25 cellular contexts compared by ENCODE assay signal in the genomic region with DNA sequence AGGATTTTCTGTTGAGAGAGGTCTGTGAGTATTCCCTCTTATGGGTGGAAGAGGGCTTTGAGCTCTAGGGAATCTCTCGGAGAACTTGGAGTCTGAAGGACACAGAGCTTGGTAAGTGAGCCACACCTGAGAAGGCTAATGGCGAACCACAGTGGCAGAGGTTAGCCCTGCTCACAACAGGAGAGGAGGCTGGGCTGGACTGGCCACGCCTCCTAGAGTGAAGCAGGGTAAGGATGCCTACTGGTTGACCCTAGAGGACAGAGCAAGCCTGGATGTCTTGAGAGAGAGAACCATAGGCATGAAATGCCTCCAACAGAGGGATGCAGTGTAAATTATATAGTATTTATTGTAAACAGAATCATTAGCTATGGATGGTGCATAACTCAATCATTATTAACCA.
A peak's percentile ranks its signal among the peaks of the same experiment; 100 is the strongest.
DNase-seq lines count a peak whose midpoint lies in the region; ATAC-seq, FAIRE-seq and TF ChIP-seq lines count a peak whose summit lies in the region.
"Had no signal": no experiment of that assay in that cellular context is flagged by ENCODE, and none has a peak within 500 bp of the region (broad histone marks: within the 10 kb centered on the region; RNA-seq: fewer than 3 reads in every experiment).

No MANE protein-coding gene starts in this region.

- H3K9me3 Mint-ChIP-seq in GM23338 (peaks cover 47% of the 10 kb centered on the region), endodermal cell (peaks cover 28% of the 10 kb centered on the region), H9 (peaks cover 14 to 17% of the 10 kb centered on the region in 2 experiments)

- H3K9ac ChIP-seq in endodermal cell (ENCODE audit: extremely low read depth, low read length, poor library complexity, severe bottlenecking) (no peak overlapping the region), mesendoderm (ENCODE audit: low read length) (no peak overlapping the region), kidney (ENCODE audit: low read length in 2 of 2) (no peak overlapping the region), H9 (ENCODE audit: extremely low read depth, insufficient read length, low read length) (no peak overlapping the region)
- H3K9ac ChIP-seq: BLaER1 treated with 17β-estradiol and CSF1 and Interleukin-3, amounts not matched to agents 10 nM and 100 nM had no signal

- H3K4me3 ChIP-seq in GM23338: no peak overlapping the region
- H3K4me3 ChIP-seq in endodermal cell (ENCODE audit: low read length): no peak overlapping the region
- no peak overlapping the region for H3K4me3 ChIP-seq in mesendoderm (ENCODE audit: low read length)
- H3K4me3 ChIP-seq in kidney (ENCODE audit: low read length in 2 of 2): no peak overlapping the region
- H3K4me3 ChIP-seq: A549; BLaER1 treated with 17β-estradiol and CSF1 and Interleukin-3, amounts not matched to agents 10 nM and 100 nM; GM12878; HAP-1 had no signal

- H3K4me2 ChIP-seq in GM23338 (no peak overlapping the region), mesendoderm (ENCODE audit: low read length) (no peak overlapping the region), H9 (ENCODE audit: insufficient read depth, insufficient read length, low read length) (no peak overlapping the region)
- H3K4me2 ChIP-seq: A549; BLaER1 treated with 17β-estradiol and CSF1 and Interleukin-3, amounts not matched to agents 10 nM and 100 nM had no signal

- no peaks in the 10 kb centered on the region for H3K23me2 ChIP-seq in H9 (ENCODE audit: insufficient read length, low read depth, low read length, poor library complexity, severe bottlenecking)

- H3K23ac ChIP-seq in mesendoderm (ENCODE audit: low read length) (no peak overlapping the region), H9 (ENCODE audit: insufficient read length, low read depth, low read length) (no peak overlapping the region)

- ATAC-seq in GM23338: peak; percentile 52
- ATAC-seq: A549, GM12878 had no signal

- no peaks in the 10 kb centered on the region for H3K27me3 ChIP-seq in GM23338 (ENCODE audit: insufficient read depth)
- no peaks in the 10 kb centered on the region for H3K27me3 ChIP-seq in endodermal cell (ENCODE audit: control insufficient read depth, insufficient read depth, low read length, poor library complexity, severe bottlenecking)
- no peaks in the 10 kb centered on the region for H3K27me3 ChIP-seq in mesendoderm (ENCODE audit: insufficient read depth, low read length, poor library complexity)
- no peaks in the 10 kb centered on the region for H3K27me3 ChIP-seq in H9 (ENCODE audit: insufficient read depth, low read length)
- H3K27me3 ChIP-seq: BE2C; BLaER1 treated with 17β-estradiol and CSF1 and Interleukin-3, amounts not matched to agents 10 nM and 100 nM had no signal

- H2BK15ac ChIP-seq in mesendoderm (replicated peaks; ENCODE audit: low read depth): no peak overlapping the region
- no peak overlapping the region for H2BK15ac ChIP-seq in H9 (ENCODE audit: low read depth, low read length)

- no peak for FAIRE-seq in kidney (lab: Jason Lieb, UNC)
- FAIRE-seq: A549, D721Med, GM12878, GM19239 had no signal

- H3K36me3 Mint-ChIP-seq in GM23338 (ENCODE audit: low read depth) (peaks cover 6% of the 10 kb centered on the region; the same call in 1 of the 3 replicates), endodermal cell (ENCODE audit: low read depth) (peaks cover 66% of the 10 kb centered on the region), H9 (ENCODE audit: insufficient read depth in 1 of 3, low read depth in 3 of 3) (peaks cover 0 to 6% (median 4%) of the 10 kb centered on the region in 3 experiments; a peak in 3 of 7 replicates)
- H3K36me3 Mint-ChIP-seq: CD14-positive monocyte; CD8-positive, alpha-beta memory T cell had no signal

- H2AFZ ChIP-seq in GM23338 (no peak overlapping the region; the same call in 1 of the 2 replicates), H9 (ENCODE audit: low read length) (no peak overlapping the region)

- H3K9me3 ChIP-seq in endodermal cell (ENCODE audit: control insufficient read depth, low read length) (peaks cover 43% of the 10 kb centered on the region), kidney (ENCODE audit: control insufficient read depth in 1 of 2, low read length in 2 of 2) (no peaks in the 10 kb centered on the region), H9 (ENCODE audit: control insufficient read depth, low read depth, low read length) (no peaks in the 10 kb centered on the region)
- H3K9me3 ChIP-seq: A549, HAP-1 had no signal

- H3K14ac ChIP-seq in H9 (ENCODE audit: insufficient read depth, low read length): no peak overlapping the region

- H2BK120ac ChIP-seq in mesendoderm (ENCODE audit: low read depth, low read length): no peak overlapping the region
- no peak overlapping the region for H2BK120ac ChIP-seq in H9 (ENCODE audit: low read depth, low read length, poor library complexity, severe bottlenecking)

- H2AK5ac ChIP-seq in mesendoderm (ENCODE audit: low read length): no peak overlapping the region
- H2AK5ac ChIP-seq in H9 (ENCODE audit: insufficient read length, low read length): no peak overlapping the region

- 88 to 91% methylated on average over 3 of the region's 3 CpGs for WGBS in endodermal cell (ENCODE audit: insufficient coverage in 1 of 2, insufficient read length in 1 of 2), 2 experiments
- WGBS in mesendoderm (ENCODE audit: extremely low coverage, insufficient coverage, low lambda C conversion rate): no CpG with 5 or more reads among the region's 3 CpGs
- WGBS in H9 (ENCODE audit: extremely low coverage, insufficient read length, low lambda C conversion rate): no CpG with 5 or more reads among the region's 3 CpGs

- no peak for TF ChIP-seq CTCF in GM23338 (conservative IDR thresholded peaks at IDR 0.05; ENCODE audit: low read depth in 2 of 2)
- no peak for TF ChIP-seq CTCF in endodermal cell (conservative IDR thresholded peaks at IDR 0.05)
- no peak for TF ChIP-seq CTCF in kidney (IDR thresholded peaks at IDR 0.05; ENCODE audit: borderline replicate concordance, extremely low read depth, insufficient read depth)
- TF ChIP-seq CTCF in H9 (conservative IDR thresholded peaks at IDR 0.05): no peak

- 0 out of 2 replicates have a peak, but pooled peaks cover 3% of the 10 kb centered on the region for H3K36me3 ChIP-seq in GM23338 (ENCODE audit: insufficient read depth)
- peaks cover 71% of the 10 kb centered on the region for H3K36me3 ChIP-seq in endodermal cell (ENCODE audit: control insufficient read depth, insufficient read depth, low read length)
- H3K36me3 ChIP-seq in mesendoderm (ENCODE audit: control insufficient read depth, insufficient read depth, low read length): no peaks in the 10 kb centered on the region
- H3K36me3 ChIP-seq in kidney (ENCODE audit: control insufficient read depth in 1 of 2, insufficient read depth in 2 of 2, low read length in 2 of 2): no peaks in the 10 kb centered on the region
- H3K36me3 ChIP-seq: BE2C; BLaER1 treated with 17β-estradiol and CSF1 and Interleukin-3, amounts not matched to agents 10 nM and 100 nM; HAP-1 had no signal

- H3K27ac ChIP-seq in GM23338 (ENCODE audit: low read depth) (no peak overlapping the region), endodermal cell (ENCODE audit: low read depth, low read length) (no peak overlapping the region), mesendoderm (ENCODE audit: low read depth, low read length) (no peak overlapping the region), kidney (ENCODE audit: low read depth in 2 of 2, low read length in 2 of 2) (no peak overlapping the region), H9 (ENCODE audit: insufficient read length, low read depth, low read length) (no peak overlapping the region)
- H3K27ac ChIP-seq: A549; BLaER1 treated with 17β-estradiol and CSF1 and Interleukin-3, amounts not matched to agents 10 nM and 100 nM had no signal

- H3K79me2 ChIP-seq in GM23338 (replicated peaks; ENCODE audit: insufficient read depth) (no peaks in the 10 kb centered on the region), mesendoderm (ENCODE audit: control insufficient read depth, insufficient read depth, low read length) (no peaks in the 10 kb centered on the region), H9 (ENCODE audit: insufficient read depth, low read length) (no peaks in the 10 kb centered on the region)

- H3K4me3 Mint-ChIP-seq in GM23338 (no peak overlapping the region), endodermal cell (no peak overlapping the region), H9 (no peak overlapping the region)
- H3K4me3 Mint-ChIP-seq: CD14-positive monocyte; CD4-positive, alpha-beta T cell; CD8-positive, alpha-beta memory T cell; HFFc6 had no signal

- H3F3A ChIP-seq in GM23338 (replicated peaks; ENCODE audit: low read depth): no peaks in the 10 kb centered on the region

- H3K79me1 ChIP-seq in mesendoderm (ENCODE audit: low read length) (no peaks in the 10 kb centered on the region), H9 (ENCODE audit: insufficient read depth, low read depth, low read length, poor library complexity, severe bottlenecking) (no peaks in the 10 kb centered on the region)

- no peak overlapping the region for H3K4ac ChIP-seq in mesendoderm (ENCODE audit: low read depth, low read length)
- H3K4ac ChIP-seq in H9 (ENCODE audit: low read depth, low read length): no peak overlapping the region

- no peak overlapping the region for H4K5ac ChIP-seq in mesendoderm (ENCODE audit: low read length)
- no peak overlapping the region for H4K5ac ChIP-seq in H9 (ENCODE audit: insufficient read length, low read depth, low read length)

- H3K18ac ChIP-seq in mesendoderm (ENCODE audit: low read length) (no peak overlapping the region), H9 (ENCODE audit: insufficient read length, low read depth, low read length) (no peak overlapping the region)

- no peak for DNase-seq in GM23338 (ENCODE audit: low spot score)
- DNase-seq in SW480 (ENCODE audit: low spot score): peak; percentile 8
- peak; percentile 58 for DNase-seq in endodermal cell
- DNase-seq in mesendoderm: peak; percentile 25
- DNase-seq in NCI-H146 treated with DMSO at 0.1 percent for 48 hours (lab: John Stamatoyannopoulos, UW; ENCODE audit: unreplicated experiment): no peak
- no peak for DNase-seq in kidney
- no peak for DNase-seq in H9
- DNase-seq: 8988T; ACHN; AML-193; BE2C; CD4-positive, alpha-beta T cell; CD8-positive, alpha-beta memory T cell; DMS79; EL; GDM1; GOT3; HFFc6 had no signal

- no peak overlapping the region for H4K91ac ChIP-seq in H9 (ENCODE audit: insufficient read length, low read depth, low read length)

- H2BK5ac ChIP-seq in mesendoderm (ENCODE audit: low read length) (no peak overlapping the region), H9 (ENCODE audit: insufficient read length, low read length) (no peak overlapping the region)

- no peaks in the 10 kb centered on the region for H3K9me2 ChIP-seq in GM23338 (ENCODE audit: insufficient read depth)

- no peak overlapping the region for H3T11ph ChIP-seq in H9 (ENCODE audit: low read length)

- H3K4me1 ChIP-seq in GM23338 (ENCODE audit: insufficient read depth) (no peaks in the 10 kb centered on the region; the same call in 1 of the 2 replicates), endodermal cell (ENCODE audit: control insufficient read depth, insufficient read depth, low read length) (no peaks in the 10 kb centered on the region), mesendoderm (ENCODE audit: control insufficient read depth, low read depth, low read length) (no peaks in the 10 kb centered on the region), kidney (ENCODE audit: control insufficient read depth in 1 of 2, insufficient read depth in 1 of 2, low read depth in 1 of 2, low read length in 2 of 2) (no peaks in the 10 kb centered on the region), H9 (ENCODE audit: insufficient read depth, low read length) (0 out of 2 replicates have a peak, but pooled peaks cover 3% of the 10 kb centered on the region)
- H3K4me1 ChIP-seq: A549, BE2C, HAP-1 had no signal

- H2BK12ac ChIP-seq in H9 (ENCODE audit: insufficient read length, low read depth, low read length): no peak overlapping the region

- H4K8ac ChIP-seq in mesendoderm (ENCODE audit: low read depth, low read length): no peak overlapping the region
- no peak overlapping the region for H4K8ac ChIP-seq in H9 (replicated peaks; ENCODE audit: insufficient read length, low read depth, low read length)

- H3K27me3 Mint-ChIP-seq in GM23338 (ENCODE audit: insufficient read depth, low read depth, poor library complexity) (peaks cover 3% of the 10 kb centered on the region), endodermal cell (ENCODE audit: insufficient read depth) (no peaks in the 10 kb centered on the region), H9 (ENCODE audit: low read depth) (peaks cover 1% of the 10 kb centered on the region; the same call in 1 of the 2 replicates)
- H3K27me3 Mint-ChIP-seq: CD4-positive, alpha-beta T cell; CD8-positive, alpha-beta memory T cell had no signal

- H2BK20ac ChIP-seq in H9 (ENCODE audit: low read depth, low read length, poor library complexity, severe bottlenecking): no peak overlapping the region

- H4K20me1 ChIP-seq in GM23338 (replicated peaks; ENCODE audit: insufficient read depth) (no peaks in the 10 kb centered on the region), H9 (ENCODE audit: control insufficient read depth, insufficient read depth, insufficient read length) (no peaks in the 10 kb centered on the region)
- H4K20me1 ChIP-seq: BLaER1 treated with 17β-estradiol and CSF1 and Interleukin-3, amounts not matched to agents 10 nM and 100 nM had no signal

- H3K56ac ChIP-seq in mesendoderm (ENCODE audit: low read length) (no peak overlapping the region), H9 (ENCODE audit: insufficient read length, low read depth, low read length) (no peak overlapping the region)

- H3K27ac Mint-ChIP-seq in GM23338: no peak overlapping the region
- no peak overlapping the region for H3K27ac Mint-ChIP-seq in endodermal cell
- no peak overlapping the region for H3K27ac Mint-ChIP-seq in H9
- H3K27ac Mint-ChIP-seq: CD14-positive monocyte; CD4-positive, alpha-beta T cell; CD8-positive, alpha-beta memory T cell; HFFc6 had no signal

- intact Hi-C loops in kidney (cut with DNase I): no loop called here

- peaks cover 4% of the 10 kb centered on the region; the same call in 1 of the 3 replicates for H3K4me1 Mint-ChIP-seq in GM23338
- H3K4me1 Mint-ChIP-seq in endodermal cell: no peaks in the 10 kb centered on the region
- H3K4me1 Mint-ChIP-seq in H9: peaks cover 7 to 8% of the 10 kb centered on the region in 2 experiments
- H3K4me1 Mint-ChIP-seq: CD14-positive monocyte; CD8-positive, alpha-beta memory T cell had no signal

Comparison
In these comparisons a context has a peak if more than half of its experiments do, and no peak if none do; other contexts are left out.
1. DNase-seq: peak in SW480 (single experiment), endodermal cell (single experiment) and mesendoderm (single experiment); none in GM23338 (single experiment), NCI-H146 treated with DMSO at 0.1 percent for 48 hours (single experiment), kidney (single experiment) and H9 (single experiment).